In the genomic region with DNA sequence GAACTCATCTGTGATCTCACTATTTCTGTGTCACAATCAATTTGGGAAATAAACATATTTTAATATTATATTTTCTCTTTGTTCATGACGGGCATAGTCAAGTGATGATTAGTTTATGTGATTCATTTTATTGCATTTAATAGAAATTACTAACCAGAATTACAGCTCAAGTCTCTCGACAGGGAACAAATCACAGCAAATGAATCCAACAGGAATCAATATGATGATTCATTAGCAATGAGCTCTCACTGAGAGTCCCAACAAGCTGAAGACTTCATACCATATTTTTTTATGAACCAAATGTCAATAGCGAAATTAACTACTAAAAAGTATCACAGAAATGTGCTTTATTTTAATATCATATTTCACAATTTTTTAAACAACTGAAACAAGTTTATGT, we compare ENCODE assay signal across 7 cellular contexts.
"Had no signal": no experiment of that assay in that cellular context is flagged by ENCODE, and none has a peak within 500 bp of the region (broad histone marks: within the 10 kb centered on the region; RNA-seq: fewer than 3 reads in every experiment).

No MANE protein-coding gene starts in this region.

- FAIRE-seq: H1, H54, K562 had no signal

- DNase-seq: H9, HCEC 1CT, IMR-90 had no signal

- H3K4me2 ChIP-seq: GM23338 had no signal

- H3K4me3 ChIP-seq: GM23338, K562 had no signal

- ATAC-seq: GM23338, K562 had no signal

- H2AFZ ChIP-seq: GM23338 had no signal
